ENCODE assay signal across 1 cellular context in the genomic region with DNA sequence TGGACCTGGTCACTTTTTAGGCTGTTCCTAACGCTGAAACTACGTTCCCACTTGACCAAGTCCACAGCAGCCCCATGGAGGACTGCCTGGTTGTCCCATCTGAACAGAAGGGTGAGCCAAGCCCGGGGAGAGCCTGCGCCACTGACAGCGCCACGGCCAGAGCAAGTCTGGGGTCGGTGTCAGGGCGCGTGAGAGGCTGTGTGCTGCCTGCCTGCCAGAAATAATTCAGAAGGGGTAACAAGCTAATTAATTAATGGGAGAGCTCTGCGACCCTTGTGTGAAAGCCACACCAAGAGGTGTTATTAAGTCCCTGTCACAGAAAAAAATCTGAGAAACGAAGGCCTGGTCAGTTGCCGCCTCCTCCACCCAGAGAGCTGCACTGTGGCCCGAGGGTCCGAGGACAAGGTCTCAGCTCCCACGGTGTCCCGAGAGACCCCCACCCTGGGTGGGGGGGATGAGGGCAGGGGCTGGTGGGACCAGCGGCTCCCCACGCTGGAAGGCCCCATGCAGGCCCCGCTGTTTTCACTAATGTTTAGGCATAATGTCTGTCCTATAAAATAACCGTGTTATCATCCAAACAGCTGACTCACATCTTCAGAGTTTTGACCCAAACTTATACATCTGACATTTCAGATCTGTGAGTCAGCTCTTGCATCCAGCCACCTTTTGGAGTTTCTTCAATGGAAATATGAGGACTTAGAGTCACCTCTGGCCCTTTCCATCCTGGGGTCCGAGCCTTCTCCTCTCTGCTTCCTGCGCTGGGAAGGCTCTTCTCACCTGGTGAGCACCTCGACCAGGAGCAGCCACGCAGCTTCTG.
TF ChIP-seq lines count a peak whose summit lies in the region.

No MANE protein-coding gene starts in this region.

TF ChIP-seq in IMR-90, 13 proteins besides CTCF, POLR2A, EP300 and RAD21:
- TF ChIP-seq CEBPB (IDR thresholded peaks at IDR 0.05; ENCODE audit: low read depth, low read length) (no peak), CHD1 (IDR thresholded peaks at IDR 0.05; ENCODE audit: low read depth, low read length) (no peak), RCOR1 (IDR thresholded peaks at IDR 0.05; ENCODE audit: insufficient replicate concordance, low read length) (no peak), NFE2L2 (IDR thresholded peaks at IDR 0.05; ENCODE audit: low read depth, low read length) (no peak)
- TF ChIP-seq, protein P1, sequence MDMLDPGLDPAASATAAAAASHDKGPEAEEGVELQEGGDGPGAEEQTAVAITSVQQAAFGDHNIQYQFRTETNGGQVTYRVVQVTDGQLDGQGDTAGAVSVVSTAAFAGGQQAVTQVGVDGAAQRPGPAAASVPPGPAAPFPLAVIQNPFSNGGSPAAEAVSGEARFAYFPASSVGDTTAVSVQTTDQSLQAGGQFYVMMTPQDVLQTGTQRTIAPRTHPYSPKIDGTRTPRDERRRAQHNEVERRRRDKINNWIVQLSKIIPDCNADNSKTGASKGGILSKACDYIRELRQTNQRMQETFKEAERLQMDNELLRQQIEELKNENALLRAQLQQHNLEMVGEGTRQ (IDR thresholded peaks at IDR 0.05; ENCODE audit: low read depth, low read length) = no peak
TF ChIP-seq in IMR-90: peak in this region for 0.
